ENCODE assay signal across 10 cellular contexts in the genomic region with DNA sequence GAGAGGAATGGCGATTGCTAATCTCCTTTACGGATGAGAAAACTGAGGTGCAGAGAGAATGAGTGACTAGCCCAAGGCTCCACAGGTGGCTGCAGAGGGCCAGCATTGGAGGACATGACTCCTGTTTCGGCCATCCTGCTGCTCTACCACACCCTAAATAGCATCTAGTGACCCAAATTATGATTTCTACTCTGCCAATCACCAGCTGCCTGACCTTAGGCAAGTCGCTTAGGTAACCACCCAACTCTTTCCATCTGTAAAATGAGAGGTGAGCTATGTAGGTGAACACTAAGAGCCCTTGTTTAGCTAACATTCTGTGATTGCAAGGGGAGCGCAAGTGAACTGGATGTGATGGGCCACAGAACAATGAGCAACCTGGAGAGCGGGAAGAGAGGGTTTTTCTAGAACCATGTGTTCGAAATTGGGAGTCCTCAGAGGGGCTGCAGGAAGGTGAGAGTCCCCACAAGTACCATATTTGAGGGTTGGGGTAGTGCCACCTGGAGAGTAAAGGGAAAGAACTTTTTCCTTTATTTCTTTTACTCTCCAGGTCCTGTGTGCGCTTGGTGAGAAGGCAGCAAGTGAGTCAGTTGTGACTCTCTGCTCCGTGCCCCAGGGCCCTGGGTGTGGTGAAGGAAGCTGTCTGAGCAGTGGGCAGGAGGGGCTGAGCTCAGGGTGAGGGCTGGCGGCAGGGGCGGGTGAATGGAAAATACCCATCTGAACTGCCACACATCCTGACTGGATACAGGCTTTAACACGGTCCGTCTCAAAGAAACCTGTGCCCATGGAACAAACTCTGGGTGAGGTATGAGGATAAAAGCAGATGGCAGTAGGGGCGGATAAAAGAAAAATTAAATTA.
A peak's percentile ranks its signal among the peaks of the same experiment; 100 is the strongest.
DNase-seq lines count a peak whose midpoint lies in the region; ATAC-seq and TF ChIP-seq lines count a peak whose summit lies in the region.
"Had no signal": no experiment of that assay in that cellular context is flagged by ENCODE, and none has a peak within 500 bp of the region (broad histone marks: within the 10 kb centered on the region; RNA-seq: fewer than 3 reads in every experiment).

No MANE protein-coding gene starts in this region.

- TF ChIP-seq CTCF in RWPE2 (IDR thresholded peaks at IDR 0.05; ENCODE audit: poor library complexity, severe bottlenecking): no peak

- peak overlapping the region; percentile 73 for H3K4me3 Mint-ChIP-seq in stimulated activated effector memory CD8-positive, alpha-beta T cell treated with anti-CD3 and anti-CD28 coated beads, Interleukin-12 subunit alpha, Interleukin-12 subunit beta, amount 100 ng/mL, for 72 hours

- no peaks in the 10 kb centered on the region for H3K9me3 Mint-ChIP-seq in stimulated activated effector memory CD8-positive, alpha-beta T cell treated with anti-CD3 and anti-CD28 coated beads, Interleukin-12 subunit alpha, Interleukin-12 subunit beta, amount 100 ng/mL, for 72 hours

- H3K4me3 ChIP-seq in RWPE2 (ENCODE audit: severe bottlenecking): peak overlapping the region; percentile 51
- H3K4me3 ChIP-seq: GM12878 had no signal

- H3K4me1 ChIP-seq in RWPE2 (ENCODE audit: insufficient read depth, poor library complexity, severe bottlenecking): peaks cover 11% of the 10 kb centered on the region

- no peaks in the 10 kb centered on the region for H3K27me3 ChIP-seq in RWPE2 (ENCODE audit: insufficient read depth, poor library complexity, severe bottlenecking)

- H3K4me1 Mint-ChIP-seq in stimulated activated effector memory CD8-positive, alpha-beta T cell treated with anti-CD3 and anti-CD28 coated beads, Interleukin-12 subunit alpha, Interleukin-12 subunit beta, amount 100 ng/mL, for 72 hours: peaks cover 24% of the 10 kb centered on the region

- no peak overlapping the region for H3K27ac Mint-ChIP-seq in stimulated activated effector memory CD8-positive, alpha-beta T cell treated with anti-CD3 and anti-CD28 coated beads, Interleukin-12 subunit alpha, Interleukin-12 subunit beta, amount 100 ng/mL, for 72 hours

- H3K9me3 ChIP-seq in RWPE2 (ENCODE audit: severe bottlenecking): peaks cover 5% of the 10 kb centered on the region

- H3K27ac ChIP-seq in RWPE2 (ENCODE audit: poor library complexity, severe bottlenecking): peak overlapping the region; percentile 89

- peak; percentile 96 for ATAC-seq in RWPE2 (ENCODE audit: low read depth)
- peak; percentile 63 for ATAC-seq in stimulated activated effector memory CD8-positive, alpha-beta T cell treated with anti-CD3 and anti-CD28 coated beads, Interleukin-12 subunit alpha, Interleukin-12 subunit beta, amount 100 ng/mL, for 72 hours
- no peak for ATAC-seq in GM21526 (IDR thresholded peaks at IDR 0.05; ENCODE audit: low FRiP score, unreplicated experiment)
- no peak for ATAC-seq in HG02759 (IDR thresholded peaks at IDR 0.05; ENCODE audit: unreplicated experiment)
- ATAC-seq in HG03354 (IDR thresholded peaks at IDR 0.05; ENCODE audit: poor library complexity, severe bottlenecking, unreplicated experiment): no peak
- ATAC-seq: GM12878 had no signal

- peak; percentile 40 for DNase-seq in SIG-M5 treated with dmso at 0.1 percent for 504 hours (lab: John Stamatoyannopoulos, UW; ENCODE audit: unreplicated experiment)
- DNase-seq in SIG-M5 (lab: John Stamatoyannopoulos, UW): no peak
- DNase-seq in RWPE2 (ENCODE audit: low spot score): peak; percentile 97
- DNase-seq in foreskin melanocyte: peak; percentile 66
- no peak for DNase-seq in stimulated activated effector memory CD8-positive, alpha-beta T cell treated with anti-CD3 and anti-CD28 coated beads, Interleukin-12 subunit alpha, Interleukin-12 subunit beta, amount 100 ng/mL, for 72 hours (ENCODE audit: low spot score in 2 of 2)
- DNase-seq: KBM-7 had no signal

- no peaks in the 10 kb centered on the region for H3K36me3 ChIP-seq in RWPE2 (ENCODE audit: low read depth)

- no peaks in the 10 kb centered on the region for H3K36me3 Mint-ChIP-seq in stimulated activated effector memory CD8-positive, alpha-beta T cell treated with anti-CD3 and anti-CD28 coated beads, Interleukin-12 subunit alpha, Interleukin-12 subunit beta, amount 100 ng/mL, for 72 hours

Comparison
In these comparisons a context has a peak if more than half of its experiments do, and no peak if none do; other contexts are left out.
1. DNase-seq: peak in SIG-M5 treated with dmso at 0.1 percent for 504 hours (single experiment), RWPE2 (single experiment) and foreskin melanocyte (single experiment); none in SIG-M5 (single experiment) and stimulated activated effector memory CD8-positive, alpha-beta T cell treated with anti-CD3 and anti-CD28 coated beads, Interleukin-12 subunit alpha, Interleukin-12 subunit beta, amount 100 ng/mL, for 72 hours (0 of 2).
2. ATAC-seq: peak in RWPE2 (single experiment) and stimulated activated effector memory CD8-positive, alpha-beta T cell treated with anti-CD3 and anti-CD28 coated beads, Interleukin-12 subunit alpha, Interleukin-12 subunit beta, amount 100 ng/mL, for 72 hours (single experiment); none in GM21526 (single experiment), HG02759 (single experiment) and HG03354 (single experiment).